8 cellular contexts compared by ENCODE assay signal in genomic region chr9:128117613-128118471, GRCh38. TPM values are rescaled to one million over a fixed set of nuclear protein-coding genes. Genes with fewer than 3 reads are reported as not detected.
DNase-seq lines count a peak whose midpoint lies in the region; ATAC-seq and TF ChIP-seq lines count a peak whose summit lies in the region.

No MANE protein-coding gene starts in this region.

- no peaks in the 10 kb centered on the region for H3K4me1 Mint-ChIP-seq in MCF 10A (ENCODE audit: insufficient read depth, unreplicated experiment)

- BruUV-seq in MCF 10A (replicated peaks; lab: Mats Ljungman, UMichigan), result no TSS peak

- H3K27me3 ChIP-seq in WERI-Rb-1 (ENCODE audit: insufficient read depth, low read depth, severe bottlenecking), result no peaks in the 10 kb centered on the region
- no peaks in the 10 kb centered on the region for H3K27me3 ChIP-seq in spleen (replicated peaks in 1 of 7)

- no peaks in the 10 kb centered on the region for H3K9me3 Mint-ChIP-seq in MCF 10A (ENCODE audit: unreplicated experiment)

- CTCF ChIA-PET in MCF 10A (lab: Yijun Ruan, JAX), result interaction anchor here (0.6 to 4.8 kb wide), 35 partner anchors 8 to 1177 kb away, joined by 3 to 62 read pairs (median 5); partner anchors contain the start of gene ST6GALNAC4

- H3K4me3 Mint-ChIP-seq in MCF 10A (ENCODE audit: unreplicated experiment), result no peak overlapping the region

- peaks cover 22% of the 10 kb centered on the region for H3K36me3 Mint-ChIP-seq in MCF 10A (ENCODE audit: insufficient read depth, unreplicated experiment)

- H3K9me3 ChIP-seq in WERI-Rb-1 (ENCODE audit: severe bottlenecking) (peaks cover 6% of the 10 kb centered on the region), spleen (no peaks in the 10 kb centered on the region)

- TF ChIP-seq CTCF in WERI-Rb-1 (IDR thresholded peaks at IDR 0.05; ENCODE audit: low read depth, low read length), result peak; percentile 100
- TF ChIP-seq CTCF in MCF 10A (IDR thresholded peaks at IDR 0.05; ENCODE audit: unreplicated experiment), result peak; percentile 100
- TF ChIP-seq CTCF in spleen (IDR thresholded peaks at IDR 0.05 in 8 of 11, conservative IDR thresholded peaks at IDR 0.05 in 3 of 11), result peak; percentile 99 to 100 (median 100)

- intact Hi-C loops in MCF 10A (cut with micrococcal nuclease) (loop anchor here (1.0 kb wide), 1 partner anchor 175 kb away; no protein-coding TSS in a partner anchor), spleen (cut with DNase I; ENCODE audit: low total_unique reads) (no loop called here)

- TF ChIP-seq POLR2A in spleen (IDR thresholded peaks at IDR 0.05), result no peak

- H3K27ac ChIP-seq in WERI-Rb-1 (no peak overlapping the region), spleen (no peak overlapping the region)

- ATAC-seq in HG02970 (IDR thresholded peaks at IDR 0.05; ENCODE audit: low FRiP score, unreplicated experiment) (peak; percentile 49), HG02763 (IDR thresholded peaks at IDR 0.05; ENCODE audit: unreplicated experiment) (no peak)

- H3K27ac Mint-ChIP-seq in MCF 10A (ENCODE audit: low read depth, unreplicated experiment), result no peak overlapping the region

- POLR2A ChIA-PET in MCF 10A (lab: Yijun Ruan, JAX), result interaction anchor here (0.7 to 1.4 kb wide), 4 partner anchors 9 to 29 kb away, joined by 3 to 9 read pairs (median 5); no protein-coding TSS in a partner anchor

- DNase-seq in DMS53 treated with DMSO at 0.1 percent for 48 hours (lab: John Stamatoyannopoulos, UW; ENCODE audit: unreplicated experiment), result peak; percentile 81
- DNase-seq in NCI-H2227 treated with DMSO at 0.1 percent for 48 hours (lab: John Stamatoyannopoulos, UW), result peak; percentile 82
- DNase-seq in WERI-Rb-1, result peak; percentile 96
- DNase-seq in MCF 10A (ENCODE audit: unreplicated experiment), result peak; percentile 87
- peak; percentile 93 for DNase-seq in iPS-NIHi11 (ENCODE audit: low spot score)
- peak; percentile 99 for DNase-seq in spleen

- no peak overlapping the region for H3K4me3 ChIP-seq in WERI-Rb-1 (ENCODE audit: low read depth, low read length)
- H3K4me3 ChIP-seq in spleen, result no peak overlapping the region

- H3K36me3 ChIP-seq in WERI-Rb-1, result peaks cover 43% of the 10 kb centered on the region
- H3K36me3 ChIP-seq in spleen, result peaks cover 0 to 57% (median 36%) of the 10 kb centered on the region in 6 donors

- WGBS in spleen, 5 donors, result 8 to 18% (median 16%) methylated on average over 24 to 27 of the region's 27 CpGs

- peaks cover 10 to 43% (median 37%) of the 10 kb centered on the region in 6 donors for H3K4me1 ChIP-seq in spleen

- no peaks in the 10 kb centered on the region for H3K27me3 Mint-ChIP-seq in MCF 10A (ENCODE audit: insufficient read depth, unreplicated experiment)

RNA-seq across cellular contexts. Expression of gene PTGES2, which starts 9.7 kb away (rescaled TPM):
- total RNA-seq in MCF 10A (2022), result 114 and 130 TPM in 2 replicates
- 10 to 100 TPM; 45.2 to 66.6 (median 58.5) TPM for total RNA-seq in spleen
- 10 to 100 TPM; 45.8 to 71.2 (median 54.0) TPM for polyA plus RNA-seq in spleen

RNA-seq across cellular contexts. Expression of gene LCN2, which starts 31.4 kb away (rescaled TPM):
- total RNA-seq in MCF 10A (2022) (7.7 and 41.6 TPM in 2 replicates), spleen (100 to 1,000 TPM in 1 of 7 donors, 10 to 100 TPM in 5, 1 to 10 TPM in 1; 7.7 to 218 (median 20.3) TPM)
- 10 to 100 TPM; 10.7 to 17.5 (median 13.3) TPM for polyA plus RNA-seq in spleen

RNA-seq across cellular contexts. Expression of gene BBLN, which starts 42.2 kb away (rescaled TPM):
- total RNA-seq in MCF 10A (2022) (68.6 and 70.4 TPM in 2 replicates), spleen (100 to 1,000 TPM in 3 of 7 donors, 10 to 100 TPM in 4; 43.5 to 220 (median 59.2) TPM)
- 100 to 1,000 TPM; 152 to 201 (median 178) TPM for polyA plus RNA-seq in spleen

RNA-seq across cellular contexts. Expression of gene SLC25A25, which starts 49.8 kb away (rescaled TPM):
- total RNA-seq in MCF 10A (2022) (11.1 and 15.5 TPM in 2 replicates), spleen (10 to 100 TPM; 20.2 to 44.7 (median 26.0) TPM)
- polyA plus RNA-seq in spleen, result 10 to 100 TPM in 1 of 3 donors, 1 to 10 TPM in 2; 6.2 to 13.6 (median 6.5) TPM

RNA-seq across cellular contexts. Expression of gene NAIF1, which starts 50.7 kb away (rescaled TPM):
- total RNA-seq in MCF 10A (2022), result 15.8 and 17.1 TPM in 2 replicates
- 10 to 100 TPM in 6 of 7 donors, 1 to 10 TPM in 1; 9.3 to 14.3 (median 11.7) TPM for total RNA-seq in spleen
- polyA plus RNA-seq in spleen, result 10 to 100 TPM; 10.6 to 15.4 (median 10.8) TPM
